In the genomic region with DNA sequence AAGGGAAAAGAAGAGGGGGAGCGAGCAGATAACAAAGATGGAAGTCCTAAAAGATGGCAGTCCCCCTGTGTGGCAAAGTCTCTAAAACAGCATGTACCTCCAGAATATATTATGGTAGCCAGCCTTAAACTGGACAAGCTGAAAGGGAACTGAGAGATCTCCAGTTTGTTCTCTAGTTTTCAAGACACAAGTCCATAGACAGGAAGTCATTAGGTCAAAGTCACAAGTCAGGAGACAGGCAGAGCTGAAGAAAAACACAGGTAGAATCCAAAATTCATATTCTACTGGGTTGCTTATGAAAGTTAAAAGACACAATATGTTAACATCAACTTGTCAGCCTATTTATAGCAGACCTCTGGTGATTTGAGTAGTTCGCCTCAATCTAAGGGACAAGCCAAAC, we compare ENCODE assay signal across 18 cellular contexts. TPM values are rescaled to one million over a fixed set of nuclear protein-coding genes. Genes with fewer than 3 reads are reported as not detected.
DNase-seq lines count a peak whose midpoint lies in the region; ATAC-seq and TF ChIP-seq lines count a peak whose summit lies in the region.
"Had no signal": no experiment of that assay in that cellular context is flagged by ENCODE, and none has a peak within 500 bp of the region (broad histone marks: within the 10 kb centered on the region; RNA-seq: fewer than 3 reads in every experiment).

No MANE protein-coding gene starts in this region.

- TF ChIP-seq RAD21 in neural cell (conservative IDR thresholded peaks at IDR 0.05), result no peak

- no peaks in the 10 kb centered on the region for H3K79me2 ChIP-seq in neural cell (replicated peaks; ENCODE audit: insufficient read depth, low read length)
- H3K79me2 ChIP-seq: parathyroid adenoma had no signal

- no peaks in the 10 kb centered on the region for H3K9me2 ChIP-seq in neural cell (ENCODE audit: insufficient read depth, low read length)

- H3F3A ChIP-seq in neural cell (ENCODE audit: insufficient read depth, low read length, poor library complexity, severe bottlenecking), result no peaks in the 10 kb centered on the region

- H3K9me3 ChIP-seq in BLaER1 (peaks cover 16% of the 10 kb centered on the region; the same call in 1 of the 2 replicates), ascending aorta (no peaks in the 10 kb centered on the region), neural cell (ENCODE audit: low read length) (no peaks in the 10 kb centered on the region)
- H3K9me3 ChIP-seq: mucosa of descending colon, upper lobe of left lung had no signal

- H3K9ac ChIP-seq in BLaER1 (peak overlapping the region; percentile 81), neural cell (ENCODE audit: low read length) (no peak overlapping the region)
- H3K9ac ChIP-seq: parathyroid adenoma had no signal

- 0 out of 2 replicates have a peak overlapping the region, but pooled peaks have one; percentile 2 for H3K4me3 ChIP-seq in BLaER1
- no peak overlapping the region for H3K4me3 ChIP-seq in ascending aorta
- no peak overlapping the region for H3K4me3 ChIP-seq in neural cell (ENCODE audit: low read length)
- H3K4me3 ChIP-seq: mucosa of descending colon, upper lobe of left lung had no signal

- TF ChIP-seq EP300 in neural cell (conservative IDR thresholded peaks at IDR 0.05; ENCODE audit: poor library complexity, severe bottlenecking), result no peak

- H3K27me3 ChIP-seq in BLaER1, result no peaks in the 10 kb centered on the region
- no peaks in the 10 kb centered on the region for H3K27me3 ChIP-seq in ascending aorta
- H3K27me3 ChIP-seq in neural cell (ENCODE audit: insufficient read depth, low read depth, low read length), result no peaks in the 10 kb centered on the region
- H3K27me3 ChIP-seq: upper lobe of left lung had no signal

- H2AFZ ChIP-seq in neural cell (ENCODE audit: low read depth, low read length), result no peak overlapping the region

- H3K36me3 ChIP-seq in BLaER1, result 0 out of 2 replicates have a peak, but pooled peaks cover 5% of the 10 kb centered on the region
- no peaks in the 10 kb centered on the region for H3K36me3 ChIP-seq in ascending aorta
- H3K36me3 ChIP-seq in neural cell (ENCODE audit: insufficient read depth, low read length), result no peaks in the 10 kb centered on the region
- H3K36me3 ChIP-seq: upper lobe of left lung had no signal

- DNase-seq in ascending aorta (ENCODE audit: low spot score in 2 of 2), result no peak
- DNase-seq in left lobe of liver (ENCODE audit: low spot score), result no peak
- DNase-seq in superior temporal gyrus (ENCODE audit: extremely low spot score), result no peak
- no peak for DNase-seq in stimulated activated CD4-positive, alpha-beta T cell treated with anti-CD3 and anti-CD28 coated beads, Interleukin-1b, Interleukin-23, amount 100 ng/mL, for 48 hours
- DNase-seq in activated naive CD4-positive, alpha-beta T cell treated with anti-CD3 and anti-CD28 coated beads, Interleukin-2, amount 50 U/mL, for 16 hours, result no peak
- DNase-seq: activated CD4-positive, alpha-beta T cell treated with anti-CD3 and anti-CD28 coated beads for 48 hours; GDM1; immature natural killer cell; mucosa of descending colon; NCI-H2081; NCI-H774; SHP77 treated with DMSO at 0.1 percent for 48 hours; upper lobe of left lung had no signal

- H3K4me1 ChIP-seq in BLaER1, result peaks cover 65% of the 10 kb centered on the region
- peaks cover 9 to 33% of the 10 kb centered on the region in 2 donors for H3K4me1 ChIP-seq in ascending aorta
- H3K4me1 ChIP-seq: parathyroid adenoma had no signal

- H4K20me1 ChIP-seq in BLaER1 (no peaks in the 10 kb centered on the region), neural cell (ENCODE audit: insufficient read depth) (no peaks in the 10 kb centered on the region)

- ATAC-seq in GM19351 (IDR thresholded peaks at IDR 0.05; ENCODE audit: unreplicated experiment) (peak; percentile 56), left lobe of liver (no peak)
- ATAC-seq: activated naive CD4-positive, alpha-beta T cell treated with anti-CD3 and anti-CD28 coated beads, Interleukin-2, amount 50 U/mL, for 72 hours had no signal

- intact Hi-C loops in ascending aorta (cut with DNase I), result loop anchor here (2.0 to 10.0 kb wide), 4 partner anchors 84 to 219 kb away; partner anchors contain the start of genes CDNF, DCLRE1C, HSPA14 and MEIG1

- H3K27ac ChIP-seq in BLaER1 (peak overlapping the region; percentile 96), ascending aorta (peak overlapping the region; percentile 82 to 87), neural cell (ENCODE audit: low read length) (peak overlapping the region; percentile 32)
- H3K27ac ChIP-seq: parathyroid adenoma had no signal

- H3K4me2 ChIP-seq in BLaER1 (peak overlapping the region; percentile 71), neural cell (ENCODE audit: low read length) (no peak overlapping the region)

- TF ChIP-seq CTCF in ascending aorta (IDR thresholded peaks at IDR 0.05), result no peak
- no peak for TF ChIP-seq CTCF in neural cell (IDR thresholded peaks at IDR 0.05; ENCODE audit: poor library complexity, severe bottlenecking)

TF ChIP-seq in neural cell, 6 proteins besides CTCF, POLR2A, EP300 and RAD21:
- no peak for TF ChIP-seq MXI1 (conservative IDR thresholded peaks at IDR 0.05; ENCODE audit: poor library complexity, severe bottlenecking)
- TF ChIP-seq EZH2 (IDR thresholded peaks at IDR 0.05; ENCODE audit: borderline replicate concordance, insufficient read depth, low read length, poor library complexity, severe bottlenecking), result no peak
- no peak for TF ChIP-seq SMC3 (conservative IDR thresholded peaks at IDR 0.05; ENCODE audit: poor library complexity)
- no peak for TF ChIP-seq POLR2AphosphoS5 (IDR thresholded peaks at IDR 0.05)
- TF ChIP-seq TAF1 (IDR thresholded peaks at IDR 0.05; ENCODE audit: low read depth), result no peak
- TF ChIP-seq, protein P1, sequence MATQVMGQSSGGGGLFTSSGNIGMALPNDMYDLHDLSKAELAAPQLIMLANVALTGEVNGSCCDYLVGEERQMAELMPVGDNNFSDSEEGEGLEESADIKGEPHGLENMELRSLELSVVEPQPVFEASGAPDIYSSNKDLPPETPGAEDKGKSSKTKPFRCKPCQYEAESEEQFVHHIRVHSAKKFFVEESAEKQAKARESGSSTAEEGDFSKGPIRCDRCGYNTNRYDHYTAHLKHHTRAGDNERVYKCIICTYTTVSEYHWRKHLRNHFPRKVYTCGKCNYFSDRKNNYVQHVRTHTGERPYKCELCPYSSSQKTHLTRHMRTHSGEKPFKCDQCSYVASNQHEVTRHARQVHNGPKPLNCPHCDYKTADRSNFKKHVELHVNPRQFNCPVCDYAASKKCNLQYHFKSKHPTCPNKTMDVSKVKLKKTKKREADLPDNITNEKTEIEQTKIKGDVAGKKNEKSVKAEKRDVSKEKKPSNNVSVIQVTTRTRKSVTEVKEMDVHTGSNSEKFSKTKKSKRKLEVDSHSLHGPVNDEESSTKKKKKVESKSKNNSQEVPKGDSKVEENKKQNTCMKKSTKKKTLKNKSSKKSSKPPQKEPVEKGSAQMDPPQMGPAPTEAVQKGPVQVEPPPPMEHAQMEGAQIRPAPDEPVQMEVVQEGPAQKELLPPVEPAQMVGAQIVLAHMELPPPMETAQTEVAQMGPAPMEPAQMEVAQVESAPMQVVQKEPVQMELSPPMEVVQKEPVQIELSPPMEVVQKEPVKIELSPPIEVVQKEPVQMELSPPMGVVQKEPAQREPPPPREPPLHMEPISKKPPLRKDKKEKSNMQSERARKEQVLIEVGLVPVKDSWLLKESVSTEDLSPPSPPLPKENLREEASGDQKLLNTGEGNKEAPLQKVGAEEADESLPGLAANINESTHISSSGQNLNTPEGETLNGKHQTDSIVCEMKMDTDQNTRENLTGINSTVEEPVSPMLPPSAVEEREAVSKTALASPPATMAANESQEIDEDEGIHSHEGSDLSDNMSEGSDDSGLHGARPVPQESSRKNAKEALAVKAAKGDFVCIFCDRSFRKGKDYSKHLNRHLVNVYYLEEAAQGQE (IDR thresholded peaks at IDR 0.05; ENCODE audit: borderline replicate concordance), result no peak

RNA-seq across cellular contexts. Expression of gene FAM107B, which starts 38.7 kb away (rescaled TPM):
- 3.7 TPM for total RNA-seq in ascending aorta
- polyA plus RNA-seq in neural cell, result 87.6 and 106 TPM in 2 replicates
- 123 and 137 TPM in 2 replicates for polyA minus RNA-seq in neural cell
- 67.2 TPM for total RNA-seq in left lobe of liver

Comparison
In these comparisons a context has a peak if more than half of its experiments do, and no peak if none do; other contexts are left out.
1. H3K27ac ChIP-seq: peak in every context shown above with its lines; median percentile 96 in BLaER1; 84 in ascending aorta; 32 in neural cell.
2. RNA of gene FAM107B, which starts 38.7 kb away (total RNA-seq): 67.2 TPM in left lobe of liver (single experiment); 3.7 TPM in ascending aorta (single experiment); every median in the first group is over 10 times any median in the second.